In the genomic region with DNA sequence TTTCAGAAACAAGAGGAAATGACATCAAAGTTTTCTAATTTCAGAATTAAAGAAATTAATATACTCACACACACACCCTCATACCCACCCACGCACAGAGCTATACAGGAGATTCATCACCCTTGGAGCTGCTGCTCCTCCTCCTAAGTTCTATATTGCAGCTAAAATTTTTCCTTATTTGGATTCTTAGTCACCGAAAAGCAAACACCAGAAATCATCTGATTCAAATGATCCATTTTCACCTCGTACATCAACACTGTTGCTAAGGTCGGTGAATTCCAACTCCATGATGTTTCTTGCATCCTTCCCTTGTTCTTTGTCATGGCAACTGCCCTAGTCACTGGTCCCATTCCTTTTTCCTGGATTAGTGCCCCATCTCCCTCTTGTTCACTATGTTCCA, we compare ENCODE assay signal across 19 cellular contexts.
DNase-seq lines count a peak whose midpoint lies in the region; ATAC-seq and TF ChIP-seq lines count a peak whose summit lies in the region.
"Had no signal": no experiment of that assay in that cellular context is flagged by ENCODE, and none has a peak within 500 bp of the region (broad histone marks: within the 10 kb centered on the region; RNA-seq: fewer than 3 reads in every experiment).

No MANE protein-coding gene starts in this region.

- no peaks in the 10 kb centered on the region for H3K9me3 ChIP-seq in RWPE2 (ENCODE audit: severe bottlenecking)
- H3K9me3 ChIP-seq: A549, esophagus squamous epithelium had no signal

- no peak overlapping the region for H3K4me3 ChIP-seq in RWPE2 (ENCODE audit: severe bottlenecking)
- no peak overlapping the region for H3K4me3 ChIP-seq in fibroblast of mammary gland (ENCODE audit: control insufficient read depth, low read depth, low read length)
- H3K4me3 ChIP-seq: A549, esophagus squamous epithelium, lung, PC-9 had no signal

- H3K4me1 ChIP-seq in RWPE2 (ENCODE audit: insufficient read depth, poor library complexity, severe bottlenecking): peaks cover 4% of the 10 kb centered on the region
- H3K4me1 ChIP-seq: A549, esophagus squamous epithelium had no signal

- H3K27me3 ChIP-seq in RWPE2 (ENCODE audit: insufficient read depth, poor library complexity, severe bottlenecking): no peaks in the 10 kb centered on the region
- H3K27me3 ChIP-seq: esophagus squamous epithelium had no signal

- H3K36me3 ChIP-seq in RWPE2 (ENCODE audit: low read depth): no peaks in the 10 kb centered on the region
- H3K36me3 ChIP-seq: esophagus squamous epithelium had no signal

- DNase-seq in A172 (ENCODE audit: low spot score) (peak; percentile 15), EL (peak; percentile 54), RWPE2 (ENCODE audit: low spot score) (peak; percentile 65), fibroblast of mammary gland (ENCODE audit: low read depth) (peak; percentile 98), inferior parietal cortex (ENCODE audit: extremely low spot score) (no peak), NCI-H2171 (lab: John Stamatoyannopoulos, UW) (no peak), ecto neural progenitor cell (ENCODE audit: low spot score) (no peak)
- DNase-seq: activated CD4-positive, alpha-beta memory T cell treated with anti-CD3 and anti-CD28 coated beads, Interleukin-2, amount 10 ng/mL, durations not matched to agents 7 days and 5 days; esophagus squamous epithelium; naive thymus-derived CD4-positive, alpha-beta T cell; NCI-H187 treated with DMSO at 0.1 percent for 48 hours; NCI-H526; PC-9; posterior cingulate gyrus; stimulated activated naive CD4-positive, alpha-beta T cell had no signal

- no peak for TF ChIP-seq CTCF in RWPE2 (IDR thresholded peaks at IDR 0.05; ENCODE audit: poor library complexity, severe bottlenecking)
- TF ChIP-seq CTCF in fibroblast of mammary gland (conservative IDR thresholded peaks at IDR 0.05; ENCODE audit: control insufficient read depth, insufficient read depth, low read depth, low read length): no peak

- H3K27ac ChIP-seq in RWPE2 (ENCODE audit: poor library complexity, severe bottlenecking): no peak overlapping the region
- H3K27ac ChIP-seq: A549, esophagus squamous epithelium, PC-9, VCaP had no signal

- peak; percentile 97 for ATAC-seq in RWPE2 (ENCODE audit: low read depth)
- no peak for ATAC-seq in HG03457 (IDR thresholded peaks at IDR 0.05; ENCODE audit: unreplicated experiment)
- ATAC-seq: A549; naive thymus-derived CD4-positive, alpha-beta T cell had no signal

Comparison
In these comparisons a context has a peak if more than half of its experiments do, and no peak if none do; other contexts are left out.
1. DNase-seq: peak in A172 (single experiment), EL (single experiment), RWPE2 (single experiment) and fibroblast of mammary gland (single experiment); none in inferior parietal cortex (single experiment), NCI-H2171 (single experiment) and ecto neural progenitor cell (single experiment).